In the genomic region with DNA sequence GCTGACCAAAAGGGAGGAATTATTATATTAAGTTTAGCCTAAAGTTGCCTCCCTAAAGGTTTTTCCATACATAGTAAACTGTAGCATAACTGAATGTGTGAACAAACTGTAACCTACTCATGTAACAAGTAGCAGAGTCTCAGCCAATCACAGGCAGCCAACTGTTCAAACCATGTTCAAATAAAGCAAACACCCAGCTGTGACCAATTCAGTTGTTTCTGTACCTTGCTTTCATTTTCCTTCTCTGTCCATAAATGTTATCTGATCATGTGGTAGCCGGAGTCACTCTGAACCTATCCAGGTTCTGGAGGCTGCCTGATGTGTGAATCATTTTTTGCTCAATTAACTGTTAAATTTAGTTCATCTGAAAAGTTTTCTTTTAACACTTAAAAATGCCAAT, we compare ENCODE assay signal across 24 cellular contexts.
DNase-seq lines count a peak whose midpoint lies in the region; ATAC-seq and TF ChIP-seq lines count a peak whose summit lies in the region.
"Had no signal": no experiment of that assay in that cellular context is flagged by ENCODE, and none has a peak within 500 bp of the region (broad histone marks: within the 10 kb centered on the region; RNA-seq: fewer than 3 reads in every experiment).

No MANE protein-coding gene starts in this region.

- H3K4me3 Mint-ChIP-seq in MCF 10A (ENCODE audit: unreplicated experiment), result no peak overlapping the region
- no peak overlapping the region for H3K4me3 Mint-ChIP-seq in stimulated activated naive CD8-positive, alpha-beta T cell treated with anti-CD3 and anti-CD28 coated beads, Interleukin-15, amount 100 ng/mL, for 72 hours
- H3K4me3 Mint-ChIP-seq: mesothelial cell of epicardium, neural crest cell, T-helper 17 cell had no signal

- CTCF ChIA-PET in MCF 10A (lab: Yijun Ruan, JAX), result interaction anchor here (0.6 kb wide), 1 partner anchor 814 kb away, joined by 4 read pairs; no protein-coding TSS in a partner anchor
- CTCF ChIA-PET in A673 (lab: Charles Lee), result no interaction called here

- intact Hi-C loops in MCF 10A (cut with micrococcal nuclease), result no loop called here
- intact Hi-C loops in breast epithelium (cut with DNase I; ENCODE audit: low total_unique reads), result no loop called here
- intact Hi-C loops in A673 (cut with micrococcal nuclease; ENCODE audit: unreplicated experiment), result no loop called here
- intact Hi-C loops in left lung (cut with DNase I), result no loop called here

- no peak overlapping the region for H3K27ac Mint-ChIP-seq in MCF 10A (ENCODE audit: low read depth, unreplicated experiment)
- H3K27ac Mint-ChIP-seq in stimulated activated naive CD8-positive, alpha-beta T cell treated with anti-CD3 and anti-CD28 coated beads, Interleukin-15, amount 100 ng/mL, for 72 hours, result no peak overlapping the region
- H3K27ac Mint-ChIP-seq: mesothelial cell of epicardium, T-helper 17 cell had no signal

- H3K4me1 ChIP-seq in breast epithelium, result no peaks in the 10 kb centered on the region
- no peaks in the 10 kb centered on the region for H3K4me1 ChIP-seq in A673 (ENCODE audit: insufficient read depth, low read length, poor library complexity, severe bottlenecking)
- H3K4me1 ChIP-seq in left lung, result no peaks in the 10 kb centered on the region
- H3K4me1 ChIP-seq: BLaER1 treated with 17β-estradiol and CSF1 and Interleukin-3, amounts not matched to agents 10 nM and 100 nM; psoas muscle had no signal

- no peaks in the 10 kb centered on the region for H3K36me3 Mint-ChIP-seq in MCF 10A (ENCODE audit: insufficient read depth, unreplicated experiment)
- H3K36me3 Mint-ChIP-seq: mesothelial cell of epicardium had no signal

- H3K27me3 Mint-ChIP-seq in MCF 10A (ENCODE audit: insufficient read depth, unreplicated experiment), result no peaks in the 10 kb centered on the region
- H3K27me3 Mint-ChIP-seq in stimulated activated naive CD8-positive, alpha-beta T cell treated with anti-CD3 and anti-CD28 coated beads, Interleukin-15, amount 100 ng/mL, for 72 hours, result no peaks in the 10 kb centered on the region
- H3K27me3 Mint-ChIP-seq: T-helper 17 cell had no signal

- H3K27me3 ChIP-seq in breast epithelium, result no peaks in the 10 kb centered on the region
- H3K27me3 ChIP-seq in A673 (replicated peaks; ENCODE audit: insufficient read depth, low read depth, low read length, poor library complexity), result no peaks in the 10 kb centered on the region
- no peaks in the 10 kb centered on the region for H3K27me3 ChIP-seq in left lung
- H3K27me3 ChIP-seq: BLaER1 treated with 17β-estradiol and CSF1 and Interleukin-3, amounts not matched to agents 10 nM and 100 nM had no signal

- H3K4me3 ChIP-seq in breast epithelium (no peak overlapping the region), fibroblast of pulmonary artery (replicated peaks; ENCODE audit: low read depth, low read length) (no peak overlapping the region), A673 (ENCODE audit: low read depth, low read length, poor library complexity, severe bottlenecking) (no peak overlapping the region), left lung (no peak overlapping the region)
- H3K4me3 ChIP-seq: BLaER1 treated with 17β-estradiol and CSF1 and Interleukin-3, amounts not matched to agents 10 nM and 100 nM; psoas muscle had no signal

- no peak for TF ChIP-seq CTCF in MCF 10A (IDR thresholded peaks at IDR 0.05; ENCODE audit: unreplicated experiment)
- no peak for TF ChIP-seq CTCF in breast epithelium (IDR thresholded peaks at IDR 0.05)
- TF ChIP-seq CTCF in fibroblast of pulmonary artery (IDR thresholded peaks at IDR 0.05; ENCODE audit: low read length, missing control alignments), result no peak
- no peak for TF ChIP-seq CTCF in A673 (conservative IDR thresholded peaks at IDR 0.05; ENCODE audit: low read depth, low read length)
- no peak for TF ChIP-seq CTCF in left lung (IDR thresholded peaks at IDR 0.05)

- H3K4me1 Mint-ChIP-seq in MCF 10A (ENCODE audit: insufficient read depth, unreplicated experiment), result no peaks in the 10 kb centered on the region
- H3K4me1 Mint-ChIP-seq in stimulated activated naive CD8-positive, alpha-beta T cell treated with anti-CD3 and anti-CD28 coated beads, Interleukin-15, amount 100 ng/mL, for 72 hours, result no peaks in the 10 kb centered on the region
- H3K4me1 Mint-ChIP-seq: mesothelial cell of epicardium, neural crest cell, T-helper 17 cell had no signal

- no TSS peak for BruUV-seq in MCF 10A (replicated peaks; lab: Mats Ljungman, UMichigan)
- BruUV-seq in A673 (replicated peaks; lab: Mats Ljungman, UMichigan), result no TSS peak

- H3K36me3 ChIP-seq in breast epithelium, result no peaks in the 10 kb centered on the region
- no peaks in the 10 kb centered on the region for H3K36me3 ChIP-seq in A673 (ENCODE audit: insufficient read depth, low read length, poor library complexity, severe bottlenecking)
- H3K36me3 ChIP-seq in left lung, result no peaks in the 10 kb centered on the region
- H3K36me3 ChIP-seq: BLaER1 treated with 17β-estradiol and CSF1 and Interleukin-3, amounts not matched to agents 10 nM and 100 nM; WERI-Rb-1 had no signal

- peak; percentile 13 for DNase-seq in MCF 10A (ENCODE audit: unreplicated experiment)
- DNase-seq in breast epithelium (ENCODE audit: low spot score in 2 of 2), result no peak
- peak; percentile 59 for DNase-seq in amniotic epithelial cell (ENCODE audit: low read depth)
- peak; percentile 25 for DNase-seq in fibroblast of pulmonary artery (ENCODE audit: low read depth)
- DNase-seq in activated effector memory CD4-positive, alpha-beta T cell treated with Interleukin-2 at 50 U/mL for 16 hours, result no peak
- DNase-seq in stimulated activated naive CD8-positive, alpha-beta T cell treated with anti-CD3 and anti-CD28 coated beads, Interleukin-15, amount 100 ng/mL, for 72 hours, result no peak
- no peak for DNase-seq in A673 (ENCODE audit: low spot score)
- no peak for DNase-seq in left lung
- DNase-seq: amniotic stem cell; cerebellar nuclear complex; effector memory CD4-positive, alpha-beta T cell; foreskin melanocyte; NCI-H1092 treated with DMSO at 0.1 percent for 48 hours; NCI-H2081 treated with DMSO at 0.1 percent for 48 hours; NCI-H524 treated with DMSO at 0.1 percent for 48 hours; psoas muscle; small intestine; stimulated activated CD4-positive, alpha-beta T cell treated with anti-CD3 and anti-CD28 coated beads, Interleukin-4, amount 100 ng/mL, for 1 hour; T-helper 17 cell; WERI-Rb-1 had no signal

- H3K27ac ChIP-seq in breast epithelium (no peak overlapping the region), A673 (ENCODE audit: low read depth, low read length, poor library complexity, severe bottlenecking) (no peak overlapping the region), left lung (no peak overlapping the region)
- H3K27ac ChIP-seq: BLaER1 treated with 17β-estradiol and CSF1 and Interleukin-3, amounts not matched to agents 10 nM and 100 nM; KMS-11; psoas muscle; WERI-Rb-1 had no signal

- no peak for TF ChIP-seq POLR2A in breast epithelium (IDR thresholded peaks at IDR 0.05)

- POLR2A ChIA-PET in MCF 10A (lab: Yijun Ruan, JAX) (no interaction called here), A673 (lab: Charles Lee; ENCODE audit: low non-redundant PET) (no interaction called here)

- ATAC-seq in stimulated activated naive CD8-positive, alpha-beta T cell treated with anti-CD3 and anti-CD28 coated beads, Interleukin-15, amount 100 ng/mL, for 72 hours, result no peak
- no peak for ATAC-seq in left lung
- ATAC-seq: psoas muscle, T-helper 17 cell had no signal

- H3K9me3 ChIP-seq in breast epithelium (peaks cover 5 to 8% of the 10 kb centered on the region in 2 donors), A673 (ENCODE audit: low read depth, low read length, poor library complexity, severe bottlenecking) (no peaks in the 10 kb centered on the region), left lung (peaks cover 0 to 11% of the 10 kb centered on the region in 2 donors)
- H3K9me3 ChIP-seq: psoas muscle had no signal

- H3K9me3 Mint-ChIP-seq in MCF 10A (ENCODE audit: unreplicated experiment), result peaks cover 8% of the 10 kb centered on the region
- peaks cover 7 to 8% of the 10 kb centered on the region in 2 donors for H3K9me3 Mint-ChIP-seq in stimulated activated naive CD8-positive, alpha-beta T cell treated with anti-CD3 and anti-CD28 coated beads, Interleukin-15, amount 100 ng/mL, for 72 hours
- H3K9me3 Mint-ChIP-seq: neural crest cell had no signal

Comparison
In these comparisons a context has a peak if more than half of its experiments do, and no peak if none do; other contexts are left out.
1. DNase-seq: peak in MCF 10A (single experiment), amniotic epithelial cell (single experiment) and fibroblast of pulmonary artery (single experiment); none in breast epithelium (0 of 2), activated effector memory CD4-positive, alpha-beta T cell treated with Interleukin-2 at 50 U/mL for 16 hours (single experiment), stimulated activated naive CD8-positive, alpha-beta T cell treated with anti-CD3 and anti-CD28 coated beads, Interleukin-15, amount 100 ng/mL, for 72 hours (0 of 2), A673 (single experiment) and left lung (0 of 2).